In the genomic region with DNA sequence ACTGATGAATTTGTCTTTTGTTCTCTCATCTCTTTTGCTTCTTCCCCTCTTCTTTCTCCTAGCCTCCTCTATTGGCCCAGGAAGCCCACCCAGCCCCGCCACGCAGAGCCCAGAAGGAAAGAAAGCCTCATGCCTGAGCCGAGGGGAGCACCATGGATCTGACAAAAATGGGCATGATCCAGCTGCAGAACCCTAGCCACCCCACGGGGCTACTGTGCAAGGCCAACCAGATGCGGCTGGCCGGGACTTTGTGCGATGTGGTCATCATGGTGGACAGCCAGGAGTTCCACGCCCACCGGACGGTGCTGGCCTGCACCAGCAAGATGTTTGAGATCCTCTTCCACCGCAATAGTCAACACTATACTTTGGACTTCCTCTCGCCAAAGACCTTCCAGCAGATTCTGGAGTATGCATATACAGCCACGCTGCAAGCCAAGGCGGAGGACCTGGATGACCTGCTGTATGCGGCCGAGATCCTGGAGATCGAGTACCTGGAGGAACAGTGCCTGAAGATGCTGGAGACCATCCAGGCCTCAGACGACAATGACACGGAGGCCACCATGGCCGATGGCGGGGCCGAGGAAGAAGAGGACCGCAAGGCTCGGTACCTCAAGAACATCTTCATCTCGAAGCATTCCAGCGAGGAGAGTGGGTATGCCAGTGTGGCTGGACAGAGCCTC, we compare ENCODE assay signal across 18 cellular contexts. TPM values are rescaled to one million over a fixed set of nuclear protein-coding genes. Genes with fewer than 3 reads are reported as not detected.
DNase-seq lines count a peak whose midpoint lies in the region; ATAC-seq and TF ChIP-seq lines count a peak whose summit lies in the region.
"Had no signal": no experiment of that assay in that cellular context is flagged by ENCODE, and none has a peak within 500 bp of the region (broad histone marks: within the 10 kb centered on the region; RNA-seq: fewer than 3 reads in every experiment).

No MANE protein-coding gene starts in this region.

- H3K9ac ChIP-seq in endodermal cell (ENCODE audit: extremely low read depth, low read length, poor library complexity, severe bottlenecking), result no peak overlapping the region
- H3K9ac ChIP-seq: BLaER1 treated with 17β-estradiol and CSF1 and Interleukin-3, amounts not matched to agents 10 nM and 100 nM had no signal

- H3K27ac ChIP-seq in dorsolateral prefrontal cortex (peak overlapping the region in 56 of 59 donors; percentile 16 to 99 (median 97)), thoracic aorta (peak overlapping the region; percentile 96 to 99), endodermal cell (ENCODE audit: low read depth, low read length) (no peak overlapping the region)
- H3K27ac ChIP-seq: BLaER1 treated with 17β-estradiol and CSF1 and Interleukin-3, amounts not matched to agents 10 nM and 100 nM; foreskin keratinocyte had no signal

- whole genome bisulfite sequencing in endodermal cell (ENCODE audit: insufficient coverage in 1 of 2, insufficient read length in 1 of 2), 2 experiments, result 93 to 95% methylated on average over 20 to 26 of the region's 26 CpGs

- peaks cover 3% of the 10 kb centered on the region for H3K27me3 Mint-ChIP-seq in activated T-helper 17 cell treated with anti-CD3 and anti-CD28 coated beads, Interleukin-2, amount 50 U/mL, for 72 hours
- H3K27me3 Mint-ChIP-seq in natural killer cell treated with Interleukin-12 subunit alpha and Interleukin-12 subunit beta and Interleukin-15 and Interleukin-18, amount 100 ng/mL, for 72 hours, result no peaks in the 10 kb centered on the region
- peaks cover 95% of the 10 kb centered on the region for H3K27me3 Mint-ChIP-seq in endodermal cell (ENCODE audit: insufficient read depth)

- intact Hi-C loops in dorsolateral prefrontal cortex (cut with DNase I), result loop anchor here (5.0 to 10.0 kb wide), 2 partner anchors 64 to 72 kb away; no protein-coding TSS in a partner anchor

- no peak for DNase-seq in dorsolateral prefrontal cortex
- no peak for DNase-seq in natural killer cell treated with Interleukin-12 subunit alpha and Interleukin-12 subunit beta and Interleukin-15 and Interleukin-18, amount 100 ng/mL, for 72 hours (ENCODE audit: low spot score)
- DNase-seq in thoracic aorta (ENCODE audit: low spot score), result no peak
- no peak for DNase-seq in NCI-H2081 treated with DMSO at 0.1 percent for 48 hours (lab: John Stamatoyannopoulos, UW)
- no peak for DNase-seq in endodermal cell
- no peak for DNase-seq in NCI-H1092 (lab: John Stamatoyannopoulos, UW)
- DNase-seq: activated naive CD4-positive, alpha-beta T cell treated with anti-CD3 and anti-CD28 coated beads, Interleukin-2, amount 50 U/mL, for 16 hours; caudate nucleus; DMS79; foreskin keratinocyte; NCI-H748 treated with DMSO at 0.1 percent for 48 hours; occipital lobe; stimulated activated naive CD4-positive, alpha-beta T cell treated with Interleukin-2 at 50 U/mL for 16 hours had no signal

- peak overlapping the region; percentile 79 for H3K4me3 Mint-ChIP-seq in activated T-helper 17 cell treated with anti-CD3 and anti-CD28 coated beads, Interleukin-2, amount 50 U/mL, for 72 hours
- peak overlapping the region; percentile 87 for H3K4me3 Mint-ChIP-seq in natural killer cell treated with Interleukin-12 subunit alpha and Interleukin-12 subunit beta and Interleukin-15 and Interleukin-18, amount 100 ng/mL, for 72 hours
- H3K4me3 Mint-ChIP-seq in endodermal cell, result no peak overlapping the region
- H3K4me3 Mint-ChIP-seq: memory B cell had no signal

- H3K27me3 ChIP-seq in dorsolateral prefrontal cortex, result no peaks in the 10 kb centered on the region
- no peaks in the 10 kb centered on the region for H3K27me3 ChIP-seq in thoracic aorta (replicated peaks; ENCODE audit: insufficient read depth)
- peaks cover 88% of the 10 kb centered on the region for H3K27me3 ChIP-seq in endodermal cell (ENCODE audit: control insufficient read depth, insufficient read depth, low read length, poor library complexity, severe bottlenecking)

- H3K9me3 ChIP-seq in thoracic aorta (no peaks in the 10 kb centered on the region), endodermal cell (ENCODE audit: control insufficient read depth, low read length) (no peaks in the 10 kb centered on the region)

- no peak for ATAC-seq in activated T-helper 17 cell treated with anti-CD3 and anti-CD28 coated beads, Interleukin-2, amount 50 U/mL, for 72 hours (replicated peaks)
- no peak for ATAC-seq in natural killer cell treated with Interleukin-12 subunit alpha and Interleukin-12 subunit beta and Interleukin-15 and Interleukin-18, amount 100 ng/mL, for 72 hours
- ATAC-seq in thoracic aorta (ENCODE audit: insufficient number of reproducible peaks, low FRiP score, low read depth) (no peak), GM18867 (IDR thresholded peaks at IDR 0.05; ENCODE audit: unreplicated experiment) (no peak)
- ATAC-seq: foreskin keratinocyte had no signal

- H3K4me1 Mint-ChIP-seq in activated T-helper 17 cell treated with anti-CD3 and anti-CD28 coated beads, Interleukin-2, amount 50 U/mL, for 72 hours, result no peaks in the 10 kb centered on the region
- H3K4me1 Mint-ChIP-seq in natural killer cell treated with Interleukin-12 subunit alpha and Interleukin-12 subunit beta and Interleukin-15 and Interleukin-18, amount 100 ng/mL, for 72 hours (ENCODE audit: low read depth in 2 of 2), result peaks cover 50 to 68% of the 10 kb centered on the region in 2 donors
- peaks cover 26% of the 10 kb centered on the region for H3K4me1 Mint-ChIP-seq in endodermal cell

- H3K9me3 Mint-ChIP-seq in activated T-helper 17 cell treated with anti-CD3 and anti-CD28 coated beads, Interleukin-2, amount 50 U/mL, for 72 hours, result no peaks in the 10 kb centered on the region
- H3K9me3 Mint-ChIP-seq in natural killer cell treated with Interleukin-12 subunit alpha and Interleukin-12 subunit beta and Interleukin-15 and Interleukin-18, amount 100 ng/mL, for 72 hours, result no peaks in the 10 kb centered on the region
- H3K9me3 Mint-ChIP-seq in endodermal cell, result no peaks in the 10 kb centered on the region
- H3K9me3 Mint-ChIP-seq: IgD-negative memory B cell, memory B cell had no signal

- H3K4me1 ChIP-seq in thoracic aorta (ENCODE audit: control insufficient read depth in 1 of 2, low read depth in 2 of 2), result peaks cover 39 to 41% of the 10 kb centered on the region in 2 donors
- H3K4me1 ChIP-seq in endodermal cell (ENCODE audit: control insufficient read depth, insufficient read depth, low read length), result peaks cover 6% of the 10 kb centered on the region
- H3K4me1 ChIP-seq: foreskin keratinocyte had no signal

- H3K36me3 Mint-ChIP-seq in activated T-helper 17 cell treated with anti-CD3 and anti-CD28 coated beads, Interleukin-2, amount 50 U/mL, for 72 hours (ENCODE audit: low read depth), result peaks cover 21% of the 10 kb centered on the region
- no peaks in the 10 kb centered on the region for H3K36me3 Mint-ChIP-seq in natural killer cell treated with Interleukin-12 subunit alpha and Interleukin-12 subunit beta and Interleukin-15 and Interleukin-18, amount 100 ng/mL, for 72 hours
- H3K36me3 Mint-ChIP-seq in endodermal cell (ENCODE audit: low read depth), result no peaks in the 10 kb centered on the region
- H3K36me3 Mint-ChIP-seq: IgD-negative memory B cell, memory B cell had no signal

- no peak for TF ChIP-seq CTCF in dorsolateral prefrontal cortex (IDR thresholded peaks at IDR 0.05 in 54 of 56, conservative IDR thresholded peaks at IDR 0.05 in 2 of 56; ENCODE audit: low read depth in 1 of 56, partially characterized antibody in 56 of 56)
- no peak for TF ChIP-seq CTCF in thoracic aorta (IDR thresholded peaks at IDR 0.05)
- no peak for TF ChIP-seq CTCF in endodermal cell (conservative IDR thresholded peaks at IDR 0.05)

- H3K36me3 ChIP-seq in thoracic aorta (peaks cover 58% of the 10 kb centered on the region), endodermal cell (ENCODE audit: control insufficient read depth, insufficient read depth, low read length) (no peaks in the 10 kb centered on the region)
- H3K36me3 ChIP-seq: BLaER1 treated with 17β-estradiol and CSF1 and Interleukin-3, amounts not matched to agents 10 nM and 100 nM had no signal

- H3K4me3 ChIP-seq in dorsolateral prefrontal cortex, result peak overlapping the region in 53 of 59 donors; percentile 6 to 99 (median 93)
- peak overlapping the region; percentile 97 for H3K4me3 ChIP-seq in thoracic aorta
- H3K4me3 ChIP-seq in endodermal cell (ENCODE audit: low read length), result no peak overlapping the region
- H3K4me3 ChIP-seq: BLaER1 treated with 17β-estradiol and CSF1 and Interleukin-3, amounts not matched to agents 10 nM and 100 nM had no signal

- no peak overlapping the region for H3K27ac Mint-ChIP-seq in activated T-helper 17 cell treated with anti-CD3 and anti-CD28 coated beads, Interleukin-2, amount 50 U/mL, for 72 hours
- H3K27ac Mint-ChIP-seq in natural killer cell treated with Interleukin-12 subunit alpha and Interleukin-12 subunit beta and Interleukin-15 and Interleukin-18, amount 100 ng/mL, for 72 hours, result peak overlapping the region in 1 of 2 donors; percentile 87
- no peak overlapping the region for H3K27ac Mint-ChIP-seq in endodermal cell
- H3K27ac Mint-ChIP-seq: memory B cell had no signal

RNA-seq across cellular contexts. Expression of a gene that starts 3.8 kb away (rescaled TPM):
- 10 to 100 TPM in 1 of 2 donors, 1 to 10 TPM in 1; 6.1 to 10.6 TPM for total RNA-seq in activated T-helper 17 cell treated with anti-CD3 and anti-CD28 coated beads, Interleukin-2, amount 50 U/mL, for 72 hours
- total RNA-seq in dorsolateral prefrontal cortex (100 to 1,000 TPM in 118 of 120 experiments, 10 to 100 TPM in 2; 78.3 to 259 (median 179) TPM), thoracic aorta (100 to 1,000 TPM; 314 to 545 TPM), endodermal cell (1 to 10 TPM; 4.1 to 5.8 TPM)
- 10 to 100 TPM in 1 of 2 donors, 1 to 10 TPM in 1; 2.7 to 13.1 TPM for total RNA-seq in natural killer cell treated with Interleukin-12 subunit alpha and Interleukin-12 subunit beta and Interleukin-15 and Interleukin-18, amount 100 ng/mL, for 72 hours
- polyA plus RNA-seq in endodermal cell (2013, experiment 1 of 2), result 16.5 TPM
- 16.8 TPM for polyA plus RNA-seq in endodermal cell (2013, experiment 2 of 2)
- total RNA-seq: foreskin keratinocyte had no signal
- polyA plus RNA-seq: foreskin keratinocyte had no signal

Comparison
In these comparisons a context has a peak if more than half of its experiments do, and no peak if none do; other contexts are left out.
1. RNA of a gene that starts 3.8 kb away (total RNA-seq): 314 to 545 TPM in thoracic aorta and 78.3 to 259 TPM in dorsolateral prefrontal cortex; 2.7 to 13.1 TPM in natural killer cell treated with Interleukin-12 subunit alpha and Interleukin-12 subunit beta and Interleukin-15 and Interleukin-18, amount 100 ng/mL, for 72 hours, 6.1 to 10.6 TPM in activated T-helper 17 cell treated with anti-CD3 and anti-CD28 coated beads, Interleukin-2, amount 50 U/mL, for 72 hours and 4.1 to 5.8 TPM in endodermal cell; every median in the first group is over 4 times any median in the second.